In the genomic region with DNA sequence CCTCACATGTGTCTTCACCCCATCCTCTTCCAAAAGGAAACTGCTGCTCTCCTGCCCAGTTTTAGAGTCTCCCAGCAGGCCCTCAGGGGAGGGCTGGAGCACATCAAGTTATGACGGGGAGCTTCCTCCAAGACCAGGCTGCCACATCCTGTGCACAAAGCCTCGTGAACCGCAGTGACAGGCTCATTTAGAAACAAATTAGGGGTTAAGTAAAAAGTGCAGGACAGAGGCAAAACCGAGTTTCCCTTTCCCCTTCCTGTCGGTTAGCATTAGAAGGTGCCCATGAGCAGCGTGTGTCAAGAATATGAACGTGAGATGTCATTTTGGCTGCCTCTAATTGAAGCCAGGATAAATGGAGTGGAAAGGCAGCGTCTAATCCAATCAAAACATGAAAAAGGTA, we compare ENCODE assay signal across 8 cellular contexts.
A peak's percentile ranks its signal among the peaks of the same experiment; 100 is the strongest.
DNase-seq lines count a peak whose midpoint lies in the region; ATAC-seq and TF ChIP-seq lines count a peak whose summit lies in the region.

No MANE protein-coding gene starts in this region.

- WGBS in esophagus squamous epithelium, 2 donors: 20 to 50% methylated on average over 5 to 8 of the region's 8 CpGs

- H3K9me3 ChIP-seq in esophagus squamous epithelium: no peaks in the 10 kb centered on the region

- ATAC-seq in GM18907 (IDR thresholded peaks at IDR 0.05; ENCODE audit: unreplicated experiment): peak; percentile 98
- ATAC-seq in HG02763 (IDR thresholded peaks at IDR 0.05; ENCODE audit: unreplicated experiment): peak; percentile 91
- ATAC-seq in naive B cell (ENCODE audit: low read depth in 2 of 2): peak; percentile 79 to 83
- ATAC-seq in WTC11: no peak
- no peak for ATAC-seq in left colon

- no peak overlapping the region for H3K27ac ChIP-seq in esophagus squamous epithelium

- peak overlapping the region in 5 of 6 donors; percentile 42 to 84 (median 76) for H3K27ac Mint-ChIP-seq in naive B cell
- H3K27ac Mint-ChIP-seq in WTC11: no peak overlapping the region
- no peak overlapping the region for H3K27ac Mint-ChIP-seq in endothelial cell (ENCODE audit: unreplicated experiment)

- no peaks in the 10 kb centered on the region for H3K36me3 ChIP-seq in esophagus squamous epithelium

- H3K4me3 Mint-ChIP-seq in naive B cell: peak overlapping the region in 7 of 8 donors; percentile 10 to 72 (median 46)
- no peak overlapping the region for H3K4me3 Mint-ChIP-seq in WTC11
- H3K4me3 Mint-ChIP-seq in endothelial cell (ENCODE audit: unreplicated experiment): no peak overlapping the region

- no peak for TF ChIP-seq CTCF in WTC11 (IDR thresholded peaks at IDR 0.05)
- TF ChIP-seq CTCF in endothelial cell (IDR thresholded peaks at IDR 0.05; ENCODE audit: unreplicated experiment): no peak
- no peak for TF ChIP-seq CTCF in esophagus squamous epithelium (IDR thresholded peaks at IDR 0.05)

- CTCF ChIA-PET in WTC11 (lab: Charles Lee): interaction anchor here (1.5 kb wide), 1 partner anchor 18 kb away, joined by 5 read pairs; no protein-coding TSS in a partner anchor

- no peak overlapping the region for H3K4me3 ChIP-seq in esophagus squamous epithelium

- H3K4me1 ChIP-seq in esophagus squamous epithelium: no peaks in the 10 kb centered on the region

- no peak for TF ChIP-seq POLR2A in esophagus squamous epithelium (IDR thresholded peaks at IDR 0.05)

- peaks cover 0 to 3% (median 0%) of the 10 kb centered on the region in 4 donors for H3K27me3 ChIP-seq in esophagus squamous epithelium

- H3K9me3 Mint-ChIP-seq in naive B cell: no peaks in the 10 kb centered on the region
- peaks cover 14% of the 10 kb centered on the region; the same call in 1 of the 2 replicates for H3K9me3 Mint-ChIP-seq in WTC11
- no peaks in the 10 kb centered on the region for H3K9me3 Mint-ChIP-seq in endothelial cell (ENCODE audit: unreplicated experiment)

- no peaks in the 10 kb centered on the region for H3K36me3 Mint-ChIP-seq in naive B cell
- peaks cover 5% of the 10 kb centered on the region; the same call in 1 of the 2 replicates for H3K36me3 Mint-ChIP-seq in WTC11
- H3K36me3 Mint-ChIP-seq in endothelial cell (ENCODE audit: low read depth, unreplicated experiment): no peaks in the 10 kb centered on the region

- peaks cover 20 to 38% (median 27%) of the 10 kb centered on the region in 3 donors for H3K4me1 Mint-ChIP-seq in naive B cell
- H3K4me1 Mint-ChIP-seq in WTC11: no peaks in the 10 kb centered on the region
- H3K4me1 Mint-ChIP-seq in endothelial cell (ENCODE audit: unreplicated experiment): peaks cover 17% of the 10 kb centered on the region

- intact Hi-C loops in left colon (cut with DNase I, micrococcal nuclease) (no loop called here), esophagus squamous epithelium (cut with DNase I) (no loop called here)

- POLR2A ChIA-PET in WTC11 (lab: Charles Lee): interaction anchor here (0.7 kb wide), 1 partner anchor 1056 kb away, joined by 3 read pairs; no protein-coding TSS in a partner anchor

- H3K27me3 Mint-ChIP-seq in naive B cell (peaks cover 0 to 4% (median 0%) of the 10 kb centered on the region in 3 donors), WTC11 (ENCODE audit: low read depth) (no peaks in the 10 kb centered on the region), endothelial cell (ENCODE audit: unreplicated experiment) (no peaks in the 10 kb centered on the region)

- DNase-seq in NCI-H2081 treated with DMSO at 0.1 percent for 48 hours (lab: John Stamatoyannopoulos, UW): peak; percentile 27
- DNase-seq in naive B cell: peak; percentile 52
- no peak for DNase-seq in WTC11 (ENCODE audit: low spot score)
- DNase-seq in endothelial cell (ENCODE audit: low spot score): no peak
- DNase-seq in left colon: no peak
- no peak for DNase-seq in esophagus squamous epithelium (lab: John Stamatoyannopoulos, UW)

TF ChIP-seq in WTC11, 78 proteins besides CTCF, POLR2A, EP300 and RAD21 (continues in another document):
- TF ChIP-seq ZNF138 (CRISPR knock-in tag; conservative IDR thresholded peaks at IDR 0.05) (no peak), CBFB (CRISPR knock-in tag; IDR thresholded peaks at IDR 0.05; ENCODE audit: low read depth) (no peak), NR3C1 (CRISPR knock-in tag; conservative IDR thresholded peaks at IDR 0.05; ENCODE audit: low read depth) (no peak), SP1 (CRISPR knock-in tag; conservative IDR thresholded peaks at IDR 0.05) (no peak), HMGA2 (CRISPR knock-in tag; IDR thresholded peaks at IDR 0.05) (no peak), JUN (CRISPR knock-in tag; IDR thresholded peaks at IDR 0.05) (no peak), TCF7 (CRISPR knock-in tag; IDR thresholded peaks at IDR 0.05; ENCODE audit: low read depth) (no peak), OVOL2 (CRISPR knock-in tag; IDR thresholded peaks at IDR 0.05; ENCODE audit: borderline replicate concordance) (no peak)
- TF ChIP-seq, protein P1, sequence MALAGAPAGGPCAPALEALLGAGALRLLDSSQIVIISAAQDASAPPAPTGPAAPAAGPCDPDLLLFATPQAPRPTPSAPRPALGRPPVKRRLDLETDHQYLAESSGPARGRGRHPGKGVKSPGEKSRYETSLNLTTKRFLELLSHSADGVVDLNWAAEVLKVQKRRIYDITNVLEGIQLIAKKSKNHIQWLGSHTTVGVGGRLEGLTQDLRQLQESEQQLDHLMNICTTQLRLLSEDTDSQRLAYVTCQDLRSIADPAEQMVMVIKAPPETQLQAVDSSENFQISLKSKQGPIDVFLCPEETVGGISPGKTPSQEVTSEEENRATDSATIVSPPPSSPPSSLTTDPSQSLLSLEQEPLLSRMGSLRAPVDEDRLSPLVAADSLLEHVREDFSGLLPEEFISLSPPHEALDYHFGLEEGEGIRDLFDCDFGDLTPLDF (CRISPR knock-in tag; IDR thresholded peaks at IDR 0.05): no peak
- TF ChIP-seq, protein P2, sequence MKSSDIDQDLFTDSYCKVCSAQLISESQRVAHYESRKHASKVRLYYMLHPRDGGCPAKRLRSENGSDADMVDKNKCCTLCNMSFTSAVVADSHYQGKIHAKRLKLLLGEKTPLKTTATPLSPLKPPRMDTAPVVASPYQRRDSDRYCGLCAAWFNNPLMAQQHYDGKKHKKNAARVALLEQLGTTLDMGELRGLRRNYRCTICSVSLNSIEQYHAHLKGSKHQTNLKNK (CRISPR knock-in tag; IDR thresholded peaks at IDR 0.05): no peak
- TF ChIP-seq, protein P3, sequence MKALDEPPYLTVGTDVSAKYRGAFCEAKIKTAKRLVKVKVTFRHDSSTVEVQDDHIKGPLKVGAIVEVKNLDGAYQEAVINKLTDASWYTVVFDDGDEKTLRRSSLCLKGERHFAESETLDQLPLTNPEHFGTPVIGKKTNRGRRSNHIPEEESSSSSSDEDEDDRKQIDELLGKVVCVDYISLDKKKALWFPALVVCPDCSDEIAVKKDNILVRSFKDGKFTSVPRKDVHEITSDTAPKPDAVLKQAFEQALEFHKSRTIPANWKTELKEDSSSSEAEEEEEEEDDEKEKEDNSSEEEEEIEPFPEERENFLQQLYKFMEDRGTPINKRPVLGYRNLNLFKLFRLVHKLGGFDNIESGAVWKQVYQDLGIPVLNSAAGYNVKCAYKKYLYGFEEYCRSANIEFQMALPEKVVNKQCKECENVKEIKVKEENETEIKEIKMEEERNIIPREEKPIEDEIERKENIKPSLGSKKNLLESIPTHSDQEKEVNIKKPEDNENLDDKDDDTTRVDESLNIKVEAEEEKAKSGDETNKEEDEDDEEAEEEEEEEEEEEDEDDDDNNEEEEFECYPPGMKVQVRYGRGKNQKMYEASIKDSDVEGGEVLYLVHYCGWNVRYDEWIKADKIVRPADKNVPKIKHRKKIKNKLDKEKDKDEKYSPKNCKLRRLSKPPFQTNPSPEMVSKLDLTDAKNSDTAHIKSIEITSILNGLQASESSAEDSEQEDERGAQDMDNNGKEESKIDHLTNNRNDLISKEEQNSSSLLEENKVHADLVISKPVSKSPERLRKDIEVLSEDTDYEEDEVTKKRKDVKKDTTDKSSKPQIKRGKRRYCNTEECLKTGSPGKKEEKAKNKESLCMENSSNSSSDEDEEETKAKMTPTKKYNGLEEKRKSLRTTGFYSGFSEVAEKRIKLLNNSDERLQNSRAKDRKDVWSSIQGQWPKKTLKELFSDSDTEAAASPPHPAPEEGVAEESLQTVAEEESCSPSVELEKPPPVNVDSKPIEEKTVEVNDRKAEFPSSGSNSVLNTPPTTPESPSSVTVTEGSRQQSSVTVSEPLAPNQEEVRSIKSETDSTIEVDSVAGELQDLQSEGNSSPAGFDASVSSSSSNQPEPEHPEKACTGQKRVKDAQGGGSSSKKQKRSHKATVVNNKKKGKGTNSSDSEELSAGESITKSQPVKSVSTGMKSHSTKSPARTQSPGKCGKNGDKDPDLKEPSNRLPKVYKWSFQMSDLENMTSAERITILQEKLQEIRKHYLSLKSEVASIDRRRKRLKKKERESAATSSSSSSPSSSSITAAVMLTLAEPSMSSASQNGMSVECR (CRISPR knock-in tag; IDR thresholded peaks at IDR 0.05; ENCODE audit: borderline replicate concordance): no peak
- TF ChIP-seq, protein P4, sequence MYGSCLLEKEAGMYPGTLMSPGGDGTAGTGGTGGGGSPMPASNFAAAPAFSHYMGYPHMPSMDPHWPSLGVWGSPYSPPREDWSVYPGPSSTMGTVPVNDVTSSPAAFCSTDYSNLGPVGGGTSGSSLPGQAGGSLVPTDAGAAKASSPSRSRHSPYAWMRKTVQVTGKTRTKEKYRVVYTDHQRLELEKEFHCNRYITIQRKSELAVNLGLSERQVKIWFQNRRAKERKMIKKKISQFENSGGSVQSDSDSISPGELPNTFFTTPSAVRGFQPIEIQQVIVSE (CRISPR knock-in tag; IDR thresholded peaks at IDR 0.05; ENCODE audit: borderline replicate concordance): no peak
- TF ChIP-seq, protein P5, sequence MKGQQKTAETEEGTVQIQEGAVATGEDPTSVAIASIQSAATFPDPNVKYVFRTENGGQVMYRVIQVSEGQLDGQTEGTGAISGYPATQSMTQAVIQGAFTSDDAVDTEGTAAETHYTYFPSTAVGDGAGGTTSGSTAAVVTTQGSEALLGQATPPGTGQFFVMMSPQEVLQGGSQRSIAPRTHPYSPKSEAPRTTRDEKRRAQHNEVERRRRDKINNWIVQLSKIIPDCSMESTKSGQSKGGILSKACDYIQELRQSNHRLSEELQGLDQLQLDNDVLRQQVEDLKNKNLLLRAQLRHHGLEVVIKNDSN (CRISPR knock-in tag; IDR thresholded peaks at IDR 0.05): no peak

Comparison
In these comparisons a context has a peak if more than half of its experiments do, and no peak if none do; other contexts are left out.
1. ATAC-seq: peak in GM18907 (single experiment), HG02763 (single experiment) and naive B cell (2 of 2); none in WTC11 (single experiment) and left colon (single experiment).
2. DNase-seq: peak in NCI-H2081 treated with DMSO at 0.1 percent for 48 hours (single experiment) and naive B cell (single experiment); none in WTC11 (single experiment), endothelial cell (single experiment), left colon (0 of 2) and esophagus squamous epithelium (single experiment).
3. H3K27ac Mint-ChIP-seq: peak in naive B cell (5 of 6); none in WTC11 (single experiment) and endothelial cell (single experiment).
4. H3K4me3 Mint-ChIP-seq: peak in naive B cell (7 of 8); none in WTC11 (single experiment) and endothelial cell (single experiment).